Comparison of ENCODE assay signal across 8 cellular contexts in the genomic region with DNA sequence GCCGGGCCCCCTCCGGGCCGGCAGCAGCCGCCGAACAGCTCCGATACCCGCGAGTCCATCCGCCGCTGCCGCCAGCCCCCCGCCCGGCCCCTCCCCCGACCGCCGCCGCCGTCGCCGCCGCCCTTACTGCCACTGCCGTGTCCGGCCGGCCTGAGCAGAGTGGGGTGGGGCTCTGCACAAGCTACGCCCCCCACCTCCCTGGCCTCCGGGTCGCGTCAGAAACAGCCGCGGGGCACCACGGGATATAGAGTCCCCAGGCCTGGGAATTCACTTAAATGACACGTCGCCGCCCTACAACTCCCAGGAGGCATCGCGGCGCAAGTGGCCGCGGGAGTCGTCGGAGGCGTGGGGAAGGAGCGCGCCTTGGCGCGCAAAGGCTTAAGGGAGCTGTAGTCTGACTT. TPM values are rescaled to one million over a fixed set of nuclear protein-coding genes. Genes with fewer than 3 reads are reported as not detected.
A peak's percentile ranks its signal among the peaks of the same experiment; 100 is the strongest.
DNase-seq lines count a peak whose midpoint lies in the region; TF ChIP-seq lines count a peak whose summit lies in the region.

A gene with protein sequence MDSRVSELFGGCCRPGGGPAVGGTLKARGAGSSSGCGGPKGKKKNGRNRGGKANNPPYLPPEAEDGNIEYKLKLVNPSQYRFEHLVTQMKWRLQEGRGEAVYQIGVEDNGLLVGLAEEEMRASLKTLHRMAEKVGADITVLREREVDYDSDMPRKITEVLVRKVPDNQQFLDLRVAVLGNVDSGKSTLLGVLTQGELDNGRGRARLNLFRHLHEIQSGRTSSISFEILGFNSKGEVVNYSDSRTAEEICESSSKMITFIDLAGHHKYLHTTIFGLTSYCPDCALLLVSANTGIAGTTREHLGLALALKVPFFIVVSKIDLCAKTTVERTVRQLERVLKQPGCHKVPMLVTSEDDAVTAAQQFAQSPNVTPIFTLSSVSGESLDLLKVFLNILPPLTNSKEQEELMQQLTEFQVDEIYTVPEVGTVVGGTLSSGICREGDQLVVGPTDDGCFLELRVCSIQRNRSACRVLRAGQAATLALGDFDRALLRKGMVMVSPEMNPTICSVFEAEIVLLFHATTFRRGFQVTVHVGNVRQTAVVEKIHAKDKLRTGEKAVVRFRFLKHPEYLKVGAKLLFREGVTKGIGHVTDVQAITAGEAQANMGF (minus strand): TSS at position 161 of the 401 bp plus-strand sequence. CDS start 102 bp downstream, at position 59.

- peak within 1 kb of the TSS; percentile 7 for H4K8ac ChIP-seq in H9 (replicated peaks; ENCODE audit: insufficient read length, low read depth, low read length)

- peak within 1 kb of the TSS; percentile 98 to 100 (median 100) for H3K27ac Mint-ChIP-seq in H9
- H3K27ac Mint-ChIP-seq in neural crest cell (ENCODE audit: unreplicated experiment) = peak within 1 kb of the TSS; percentile 100

- peak within 1 kb of the TSS; percentile 92 for H3K18ac ChIP-seq in H9 (ENCODE audit: insufficient read length, low read depth, low read length)

- peak within 1 kb of the TSS; percentile 86 for H3K9ac ChIP-seq in H9 (ENCODE audit: extremely low read depth, insufficient read length, low read length)

- H4K5ac ChIP-seq in H9 (ENCODE audit: insufficient read length, low read depth, low read length) = peak within 1 kb of the TSS; percentile 74

- no peaks in the 10 kb centered on the region for H3K27me3 Mint-ChIP-seq in H9 (ENCODE audit: low read depth)
- no peaks in the 10 kb centered on the region for H3K27me3 Mint-ChIP-seq in neural crest cell (ENCODE audit: low read depth)

- H3K27ac ChIP-seq in H9 (ENCODE audit: insufficient read length, low read depth, low read length) = peak within 1 kb of the TSS; percentile 74

- H3K9me3 ChIP-seq in H9 (ENCODE audit: control insufficient read depth, low read depth, low read length) = no peaks in the 10 kb centered on the region
- no peaks in the 10 kb centered on the region for H3K9me3 ChIP-seq in MG63

- peak within 1 kb of the TSS; percentile 40 for H3T11ph ChIP-seq in H9 (ENCODE audit: low read length)

- H4K20me1 ChIP-seq in H9 (ENCODE audit: control insufficient read depth, insufficient read depth, insufficient read length) = no peaks in the 10 kb centered on the region

- H4K91ac ChIP-seq in H9 (ENCODE audit: insufficient read length, low read depth, low read length) = no peak within 1 kb of the TSS

- peak within 1 kb of the TSS; percentile 30 for H2BK120ac ChIP-seq in H9 (ENCODE audit: low read depth, low read length, poor library complexity, severe bottlenecking)

- no peaks in the 10 kb centered on the region for H3K4me1 ChIP-seq in H9 (ENCODE audit: insufficient read depth, low read length)

- no peak within 1 kb of the TSS for H3K23ac ChIP-seq in H9 (ENCODE audit: insufficient read length, low read depth, low read length)

- no CpG with 5 or more reads among the region's 46 CpGs for whole genome bisulfite sequencing in H9 (ENCODE audit: extremely low coverage, insufficient read length, low lambda C conversion rate)

- H3K14ac ChIP-seq in H9 (ENCODE audit: insufficient read depth, low read length) = peak within 1 kb of the TSS; percentile 94

- no peak within 1 kb of the TSS for H2AK5ac ChIP-seq in H9 (ENCODE audit: insufficient read length, low read length)

- H2BK12ac ChIP-seq in H9 (ENCODE audit: insufficient read length, low read depth, low read length) = peak within 1 kb of the TSS; percentile 19

- no peak within 1 kb of the TSS; the same call in 1 of the 2 replicates for H3K4ac ChIP-seq in H9 (ENCODE audit: low read depth, low read length)

- no peaks in the 10 kb centered on the region; a peak in 1 of 5 replicates for H3K9me3 Mint-ChIP-seq in H9
- H3K9me3 Mint-ChIP-seq in neural crest cell = no peaks in the 10 kb centered on the region

- H2BK5ac ChIP-seq in H9 (ENCODE audit: insufficient read length, low read length) = peak within 1 kb of the TSS; percentile 80

- H3K79me1 ChIP-seq in H9 (ENCODE audit: insufficient read depth, low read depth, low read length, poor library complexity, severe bottlenecking) = peaks cover 6% of the 10 kb centered on the region

- H3K4me2 ChIP-seq in H9 (ENCODE audit: insufficient read depth, insufficient read length, low read length) = peak within 1 kb of the TSS; percentile 98

- no peak within 1 kb of the TSS for H2BK15ac ChIP-seq in H9 (ENCODE audit: low read depth, low read length)

- H3K4me3 ChIP-seq in MG63 = peak within 1 kb of the TSS; percentile 63
- H3K4me3 ChIP-seq in fibroblast of villous mesenchyme (ENCODE audit: low read depth, low read length) = peak within 1 kb of the TSS; percentile 95

- no peak within 1 kb of the TSS for H2BK20ac ChIP-seq in H9 (ENCODE audit: low read depth, low read length, poor library complexity, severe bottlenecking)

- H3K36me3 Mint-ChIP-seq in H9 (ENCODE audit: insufficient read depth in 1 of 3, low read depth in 3 of 3) (peaks cover 21 to 40% (median 38%) of the 10 kb centered on the region in 3 experiments; a peak in 6 of 7 replicates), neural crest cell (ENCODE audit: low read depth) (peaks cover 2% of the 10 kb centered on the region)

- H3K4me3 Mint-ChIP-seq in H9 (peak within 1 kb of the TSS; percentile 96 to 99), neural crest cell (peak within 1 kb of the TSS; percentile 99)

- peaks cover 18 to 19% of the 10 kb centered on the region in 2 experiments for H3K4me1 Mint-ChIP-seq in H9
- peaks cover 39% of the 10 kb centered on the region for H3K4me1 Mint-ChIP-seq in neural crest cell

- H3K27me3 ChIP-seq in H9 (ENCODE audit: insufficient read depth, low read length) (no peaks in the 10 kb centered on the region), MG63 (no peaks in the 10 kb centered on the region)

- peaks cover 8% of the 10 kb centered on the region for H3K36me3 ChIP-seq in MG63

- H2AFZ ChIP-seq in H9 (ENCODE audit: low read length) = no peak within 1 kb of the TSS

- H3K56ac ChIP-seq in H9 (ENCODE audit: insufficient read length, low read depth, low read length) = no peak within 1 kb of the TSS

- TF ChIP-seq CTCF in H9 (conservative IDR thresholded peaks at IDR 0.05) (no peak), fibroblast of villous mesenchyme (IDR thresholded peaks at IDR 0.05; ENCODE audit: insufficient read depth, low read depth, low read length) (no peak), neural crest cell (conservative IDR thresholded peaks at IDR 0.05) (no peak)

- H3K79me2 ChIP-seq in H9 (ENCODE audit: insufficient read depth, low read length) = no peaks in the 10 kb centered on the region

- DNase-seq in ELF-1 (ENCODE audit: low read depth, low spot score) (peak; percentile 100), H9 (peak; percentile 99), MG63 (peak; percentile 96), SIG-M5 (lab: John Stamatoyannopoulos, UW) (peak; percentile 89), activated gamma-delta T cell (lab: John Stamatoyannopoulos, UW) (peak; percentile 90), fibroblast of villous mesenchyme (ENCODE audit: low read depth) (peak; percentile 99), neural crest cell (ENCODE audit: low read depth, low spot score) (peak; percentile 96), stromal cell of bone marrow (ENCODE audit: low read depth) (peak; percentile 98)

- peaks cover 8% of the 10 kb centered on the region for H3K23me2 ChIP-seq in H9 (ENCODE audit: insufficient read length, low read depth, low read length, poor library complexity, severe bottlenecking)

RNA-seq across cellular contexts. Expression of the gene that starts here (rescaled TPM):
- total RNA-seq in H9 (2021) (67.6 and 72.2 TPM in 2 replicates), fibroblast of villous mesenchyme (50.1 and 69.9 TPM in 2 replicates), neural crest cell (70.0 and 70.6 TPM in 2 replicates)
- total RNA-seq in MG63 (2014; rRNA removed; shearing (Covaris generic); ENCODE audit: low replicate concordance) = 7.6 and 11.6 TPM in 2 replicates

Comparison
In these comparisons a context has a peak if more than half of its experiments do, and no peak if none do; other contexts are left out.
1. Peak in every context shown above with its lines: DNase-seq, H3K4me3 ChIP-seq and H3K27ac ChIP-seq.